In genomic region chr20:61433816-61434215, GRCh38 we compare ENCODE assay signal across 23 cellular contexts.
DNase-seq lines count a peak whose midpoint lies in the region; ATAC-seq, FAIRE-seq and TF ChIP-seq lines count a peak whose summit lies in the region.
"Had no signal": no experiment of that assay in that cellular context is flagged by ENCODE, and none has a peak within 500 bp of the region (broad histone marks: within the 10 kb centered on the region; RNA-seq: fewer than 3 reads in every experiment).

No MANE protein-coding gene starts in this region.

- H3K23me2 ChIP-seq in H1 (ENCODE audit: low read depth, low read length), result peaks cover 5% of the 10 kb centered on the region; the same call in 1 of the 2 replicates

- H3K4ac ChIP-seq in H1 (replicated peaks; ENCODE audit: insufficient read length, low read depth, low read length), result peak overlapping the region; percentile 64

- TF ChIP-seq EP300 in H1 (IDR thresholded peaks at IDR 0.05; ENCODE audit: borderline replicate concordance in 1 of 2, low read depth in 2 of 2, low read length in 2 of 2) (no peak), neural cell (conservative IDR thresholded peaks at IDR 0.05; ENCODE audit: poor library complexity, severe bottlenecking) (no peak)

- H3K79me2 ChIP-seq in H1 (ENCODE audit: control insufficient read depth in 1 of 2, insufficient read depth in 2 of 2, low read length in 2 of 2) (no peaks in the 10 kb centered on the region), neural cell (replicated peaks; ENCODE audit: insufficient read depth, low read length) (no peaks in the 10 kb centered on the region)

- no peak overlapping the region for H3K4me3 ChIP-seq in A673 (ENCODE audit: low read depth, low read length, poor library complexity, severe bottlenecking)
- H3K4me3 ChIP-seq in H1 (ENCODE audit: extremely low read depth in 1 of 4, insufficient read depth in 2 of 4, low read depth in 3 of 4, low read length in 4 of 4), result no peak overlapping the region
- peak overlapping the region; percentile 57 for H3K4me3 ChIP-seq in neural cell (ENCODE audit: low read length)
- H3K4me3 ChIP-seq: BLaER1, PC-9 had no signal

- H2AFZ ChIP-seq in H1 (ENCODE audit: low read length) (no peak overlapping the region), neural cell (ENCODE audit: low read depth, low read length) (no peak overlapping the region)
- H2AFZ ChIP-seq: PC-9 had no signal

- H3K79me1 ChIP-seq in H1 (ENCODE audit: low read depth, low read length), result peaks cover 3% of the 10 kb centered on the region; the same call in 1 of the 2 replicates

- H2BK12ac ChIP-seq in H1 (ENCODE audit: low read depth, low read length), result peak overlapping the region; percentile 89; the same call in 1 of the 2 replicates

- H4K8ac ChIP-seq in H1 (ENCODE audit: extremely low read depth, insufficient read depth, low read length), result no peak overlapping the region

- H4K91ac ChIP-seq in H1 (replicated peaks; ENCODE audit: insufficient read length, low read length), result peak overlapping the region; percentile 87

- H3K27me3 ChIP-seq in A673 (replicated peaks; ENCODE audit: insufficient read depth, low read depth, low read length, poor library complexity) (no peaks in the 10 kb centered on the region), H1 (replicated peaks in 1 of 4; ENCODE audit: control insufficient read depth in 3 of 4, extremely low read depth in 1 of 4, insufficient read depth in 3 of 4, low read length in 3 of 4) (peaks cover 0 to 4% (median 0%) of the 10 kb centered on the region in 4 experiments; a peak in 2 of 7 replicates), neural cell (ENCODE audit: insufficient read depth, low read depth, low read length) (no peaks in the 10 kb centered on the region)
- H3K27me3 ChIP-seq: BLaER1 had no signal

- no peak overlapping the region for H3K23ac ChIP-seq in H1 (ENCODE audit: insufficient read length)

- H3K14ac ChIP-seq in H1 (ENCODE audit: insufficient read length), result no peak overlapping the region

- 69% methylated on average over 9 of the region's 9 CpGs; no CpG with 5 or more reads in 1 of the 2 experiments for WGBS in H1 (ENCODE audit: extremely low coverage in 1 of 2, insufficient coverage in 1 of 2, insufficient read length in 1 of 2, insufficient replicate concordance in 2 of 2, low coverage in 1 of 2, low lambda C conversion rate in 2 of 2, missing lambda C conversion rate in 1 of 2), 2 experiments

- BruUV-seq in A673 (replicated peaks; lab: Mats Ljungman, UMichigan), result no TSS peak

- intact Hi-C loops in A673 (cut with micrococcal nuclease; ENCODE audit: unreplicated experiment), result no loop called here

- H2AK5ac ChIP-seq in H1 (ENCODE audit: low read depth, low read length), result peak overlapping the region; percentile 99; the same call in 1 of the 2 replicates

- peak overlapping the region; percentile 83 for H2BK20ac ChIP-seq in H1 (ENCODE audit: low read length)

- H3K36me3 ChIP-seq in A673 (ENCODE audit: insufficient read depth, low read length, poor library complexity, severe bottlenecking), result no peaks in the 10 kb centered on the region
- H3K36me3 ChIP-seq in H1 (ENCODE audit: control insufficient read depth in 2 of 4, insufficient read depth in 4 of 4, low read length in 3 of 4), result no peaks in the 10 kb centered on the region
- no peaks in the 10 kb centered on the region for H3K36me3 ChIP-seq in neural cell (ENCODE audit: insufficient read depth, low read length)
- H3K36me3 ChIP-seq: BLaER1 had no signal

- H3F3A ChIP-seq in neural cell (ENCODE audit: insufficient read depth, low read length, poor library complexity, severe bottlenecking), result peaks cover 10% of the 10 kb centered on the region

- H3K9me3 ChIP-seq in A673 (ENCODE audit: low read depth, low read length, poor library complexity, severe bottlenecking) (no peaks in the 10 kb centered on the region), H1 (ENCODE audit: insufficient read depth in 2 of 2, low read depth in 1 of 2, low read length in 1 of 2) (no peaks in the 10 kb centered on the region), neural cell (ENCODE audit: low read length) (no peaks in the 10 kb centered on the region)
- H3K9me3 ChIP-seq: BLaER1 had no signal

- H3K9me2 ChIP-seq in neural cell (ENCODE audit: insufficient read depth, low read length), result no peaks in the 10 kb centered on the region

- TF ChIP-seq CTCF in A673 (conservative IDR thresholded peaks at IDR 0.05; ENCODE audit: low read depth, low read length) (no peak), H1 (IDR thresholded peaks at IDR 0.05; ENCODE audit: control extremely low read depth in 1 of 3, insufficient read depth in 1 of 3, low read depth in 1 of 3, low read length in 3 of 3) (no peak), neural cell (IDR thresholded peaks at IDR 0.05; ENCODE audit: poor library complexity, severe bottlenecking) (no peak)

- H2BK120ac ChIP-seq in H1 (replicated peaks; ENCODE audit: low read depth, low read length), result peak overlapping the region; percentile 69

- 0 out of 2 replicates have a peak overlapping the region, but pooled peaks have one; percentile 53 for H2BK15ac ChIP-seq in H1 (ENCODE audit: low read length)

- H4K5ac ChIP-seq in H1 (ENCODE audit: insufficient read length, low read depth, low read length), result no peak overlapping the region

- peak overlapping the region; percentile 85; the same call in 1 of the 2 replicates for H2BK5ac ChIP-seq in H1 (ENCODE audit: low read depth, low read length)

- H3K56ac ChIP-seq in H1 (replicated peaks; ENCODE audit: insufficient read length, low read depth, low read length), result no peak overlapping the region

- FAIRE-seq in HTR-8/SVneo (lab: Jason Lieb, UNC) (peak; percentile 26), H1 (lab: Jason Lieb, UNC) (no peak)
- FAIRE-seq: GM18507, HepG2 had no signal

- TF ChIP-seq POLR2A in H1 (IDR thresholded peaks at IDR 0.05; ENCODE audit: control extremely low read depth in 1 of 2, low read depth in 2 of 2, low read length in 2 of 2), result no peak

- H3K4me1 ChIP-seq in A673 (ENCODE audit: insufficient read depth, low read length, poor library complexity, severe bottlenecking), result peaks cover 70% of the 10 kb centered on the region
- H3K4me1 ChIP-seq in H1 (replicated peaks in 1 of 4; ENCODE audit: control insufficient read depth in 3 of 4, insufficient read depth in 4 of 4, low read length in 3 of 4), result peaks cover 19 to 39% (median 30%) of the 10 kb centered on the region in 4 experiments

- H4K20me1 ChIP-seq in H1 (replicated peaks in 1 of 2; ENCODE audit: control insufficient read depth in 1 of 2, insufficient read depth in 2 of 2, low read length in 2 of 2), result no peaks in the 10 kb centered on the region
- peaks cover 2% of the 10 kb centered on the region for H4K20me1 ChIP-seq in neural cell (ENCODE audit: insufficient read depth)
- H4K20me1 ChIP-seq: BLaER1 had no signal

- ATAC-seq in HG02884 (IDR thresholded peaks at IDR 0.05; ENCODE audit: unreplicated experiment), result no peak
- no peak for ATAC-seq in HG03196 (IDR thresholded peaks at IDR 0.05; ENCODE audit: unreplicated experiment)
- ATAC-seq: HepG2 had no signal

- H3K9ac ChIP-seq in H1 (replicated peaks in 1 of 4; ENCODE audit: extremely low read depth in 1 of 4, low read depth in 3 of 4, low read length in 3 of 4) (no peak overlapping the region), neural cell (ENCODE audit: low read length) (peak overlapping the region; percentile 55)
- H3K9ac ChIP-seq: BLaER1 had no signal

- TF ChIP-seq RAD21 in H1 (IDR thresholded peaks at IDR 0.05 in 1 of 2, conservative IDR thresholded peaks at IDR 0.05 in 1 of 2; ENCODE audit: low read depth in 2 of 2, low read length in 2 of 2) (no peak), neural cell (conservative IDR thresholded peaks at IDR 0.05) (no peak)

- CTCF ChIA-PET in A673 (lab: Charles Lee) (no interaction called here), H1 (lab: Charles Lee; ENCODE audit: partially characterized antibody) (interaction anchor here (0.8 to 1.2 kb wide), 3 partner anchors 8 to 106 kb away, joined by 3 to 4 read pairs (median 3); no protein-coding TSS in a partner anchor)

- POLR2A ChIA-PET in A673 (lab: Charles Lee; ENCODE audit: low non-redundant PET) (no interaction called here), H1 (lab: Charles Lee; ENCODE audit: partially characterized antibody) (no interaction called here)

- H3K18ac ChIP-seq in H1 (ENCODE audit: extremely low read depth, low read length), result peak overlapping the region; percentile 9; the same call in 1 of the 2 replicates

- DNase-seq in A673 (ENCODE audit: low spot score) (no peak), HTR-8/SVneo (ENCODE audit: insufficient read length, low spot score) (no peak), H1 (ENCODE audit: low read depth in 1 of 2, low spot score in 2 of 2) (no peak), kidney tubule cell (ENCODE audit: low spot score) (no peak), GDM1 (lab: John Stamatoyannopoulos, UW) (no peak)
- DNase-seq: CD4-positive, CD25-positive, alpha-beta regulatory T cell; H7; HFFc6; Karpas-422; NCI-H1092 treated with DMSO at 0.1 percent for 48 hours; NCI-H1436 treated with DMSO at 0.1 percent for 48 hours; NCI-H1930; NCI-H2107; NCI-H774; PC-9; SHP77 treated with DMSO at 0.1 percent for 48 hours had no signal

- H3K4me2 ChIP-seq in H1 (ENCODE audit: insufficient read depth in 1 of 2, low read depth in 2 of 2, low read length in 2 of 2) (peak overlapping the region in 1 of 2 experiments; percentile 16; a peak in 2 of 4 replicates), neural cell (ENCODE audit: low read length) (peak overlapping the region; percentile 43)
- H3K4me2 ChIP-seq: PC-9 had no signal

- H3K27ac ChIP-seq in A673 (ENCODE audit: low read depth, low read length, poor library complexity, severe bottlenecking) (peak overlapping the region; percentile 95), H1 (ENCODE audit: low read depth, low read length) (no peak overlapping the region), neural cell (ENCODE audit: low read length) (peak overlapping the region; percentile 88)
- H3K27ac ChIP-seq: BLaER1, PC-9, RWPE1 had no signal

TF ChIP-seq in H1, 55 proteins besides CTCF, POLR2A, EP300 and RAD21:
- TF ChIP-seq JUND (IDR thresholded peaks at IDR 0.05; ENCODE audit: low read length) (no peak), JUN (IDR thresholded peaks at IDR 0.05; ENCODE audit: low read depth, low read length) (no peak), KDM4A (IDR thresholded peaks at IDR 0.05; ENCODE audit: low read depth, low read length, severe bottlenecking) (no peak)

TF ChIP-seq in neural cell, 6 proteins besides CTCF, POLR2A, EP300 and RAD21 (continues in another document):
- TF ChIP-seq TAF1 (IDR thresholded peaks at IDR 0.05; ENCODE audit: low read depth), result no peak
- TF ChIP-seq EZH2 (IDR thresholded peaks at IDR 0.05; ENCODE audit: borderline replicate concordance, insufficient read depth, low read length, poor library complexity, severe bottlenecking), result no peak
